Comparison of ENCODE assay signal across 2 cellular contexts in the genomic region with DNA sequence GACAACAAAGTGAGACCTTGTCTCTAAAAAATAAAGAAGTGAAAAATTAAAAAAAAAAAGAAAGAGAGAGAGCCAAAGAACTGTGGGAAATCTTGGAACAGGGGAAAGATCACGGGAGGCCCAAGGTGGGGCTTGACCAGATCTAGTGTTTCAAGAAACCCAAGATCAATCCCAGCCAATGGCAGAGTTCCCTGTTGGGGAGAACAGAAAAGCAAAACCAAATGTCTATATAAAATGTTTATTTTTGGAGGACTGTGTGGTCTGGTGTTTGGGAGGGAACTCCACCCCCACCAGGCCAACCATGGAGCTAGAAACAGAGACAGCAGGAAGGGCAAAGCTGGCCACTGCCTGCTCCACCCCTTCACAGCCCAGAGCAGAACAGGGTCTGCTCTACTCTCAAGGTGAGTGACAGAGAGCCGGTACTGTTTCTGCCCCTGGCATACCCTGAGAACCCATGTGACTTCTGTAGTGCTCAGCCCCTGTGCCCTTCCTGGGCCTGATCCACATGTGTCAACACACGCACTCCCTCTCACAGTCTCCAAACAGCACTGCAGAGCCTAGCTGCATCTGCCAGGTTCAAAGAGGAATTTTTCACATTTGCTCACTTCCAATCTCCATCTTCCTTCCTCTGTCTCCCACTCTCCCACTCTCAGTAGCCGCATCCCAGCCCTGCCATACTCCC.
TF ChIP-seq lines count a peak whose summit lies in the region.

No MANE protein-coding gene starts in this region.

TF ChIP-seq in HCT116, 20 proteins besides CTCF, POLR2A, EP300 and RAD21:
- TF ChIP-seq ELF1 (IDR thresholded peaks at IDR 0.05; ENCODE audit: borderline replicate concordance, low read depth) (no peak), FOSL1 (IDR thresholded peaks at IDR 0.05; ENCODE audit: low read depth) (no peak), POLR2AphosphoS5 (IDR thresholded peaks at IDR 0.05; ENCODE audit: low read depth, low read length) (0 out of 2 replicates have a peak, but pooled peaks have one; percentile 26)

TF ChIP-seq in K562, 482 proteins besides CTCF, POLR2A, EP300 and RAD21:
- TF ChIP-seq NFE2L1 (tag; IDR thresholded peaks at IDR 0.05; ENCODE audit: borderline replicate concordance, low read depth) (no peak), ZNF197 (CRISPR knock-in tag; IDR thresholded peaks at IDR 0.05; ENCODE audit: low read depth) (no peak), MCM3 (IDR thresholded peaks at IDR 0.05) (no peak), FOXK2 (conservative IDR thresholded peaks at IDR 0.05 in 1 of 2, IDR thresholded peaks at IDR 0.05 in 1 of 2; ENCODE audit: low read depth in 2 of 2) (no peak), TCF7 (IDR thresholded peaks at IDR 0.05; ENCODE audit: borderline replicate concordance) (no peak), SP2 (IDR thresholded peaks at IDR 0.05; ENCODE audit: extremely low read depth, low read depth, low read length, poor library complexity, severe bottlenecking) (no peak), MTF1 (CRISPR knock-in tag; IDR thresholded peaks at IDR 0.05; ENCODE audit: borderline replicate concordance) (no peak), CREB1 (IDR thresholded peaks at IDR 0.05) (no peak), CREB1 (CRISPR knock-in tag; IDR thresholded peaks at IDR 0.05) (no peak), STAT5B (CRISPR knock-in tag; IDR thresholded peaks at IDR 0.05) (no peak)
TF ChIP-seq in K562: peak in this region for 0.
